In genomic region chr17:48037924-48038323, GRCh38 we compare ENCODE assay signal across 7 cellular contexts. TPM values are rescaled to one million over a fixed set of nuclear protein-coding genes. Genes with fewer than 3 reads are reported as not detected.
DNase-seq lines count a peak whose midpoint lies in the region; ATAC-seq lines count a peak whose summit lies in the region.

No MANE protein-coding gene starts in this region.

- H3K4me3 ChIP-seq in iPS-15b (ENCODE audit: low read depth, low read length): peak overlapping the region; percentile 45

- DNase-seq in HK-2 (ENCODE audit: unreplicated experiment) (peak; percentile 21), SK-N-DZ (ENCODE audit: low spot score) (no peak), NCI-H187 (lab: John Stamatoyannopoulos, UW) (no peak)
- no peak for DNase-seq in activated T-helper 1 cell treated with anti-CD3 and anti-CD28 coated beads, Interleukin-12 subunit alpha, Interleukin-12 subunit beta, Interleukin-2, Interleukin-4 antibody, amounts not matched to agents 30 ng/mL and 10 ng/mL and 1 ng/mL, durations not matched to agents 14 hours and 24 hours and 36 hours (ENCODE audit: low spot score)
- no peak for DNase-seq in stimulated activated naive CD8-positive, alpha-beta T cell treated with anti-CD3 and anti-CD28 coated beads, Interleukin-15, amount 100 ng/mL, for 72 hours

- H3K4me3 Mint-ChIP-seq in activated T-helper 1 cell treated with anti-CD3 and anti-CD28 coated beads, Interleukin-12 subunit alpha, Interleukin-12 subunit beta, Interleukin-2, Interleukin-4 antibody, amounts not matched to agents 30 ng/mL and 10 ng/mL and 1 ng/mL, durations not matched to agents 14 hours and 24 hours and 36 hours: peak overlapping the region; percentile 84
- H3K4me3 Mint-ChIP-seq in stimulated activated naive CD8-positive, alpha-beta T cell treated with anti-CD3 and anti-CD28 coated beads, Interleukin-15, amount 100 ng/mL, for 72 hours: peak overlapping the region; percentile 91 to 96

- no peak for ATAC-seq in stimulated activated naive CD8-positive, alpha-beta T cell treated with anti-CD3 and anti-CD28 coated beads, Interleukin-15, amount 100 ng/mL, for 72 hours
- no peak for ATAC-seq in HG03196 (IDR thresholded peaks at IDR 0.05; ENCODE audit: unreplicated experiment)

- intact Hi-C loops in activated T-helper 1 cell treated with anti-CD3 and anti-CD28 coated beads, Interleukin-12 subunit alpha, Interleukin-12 subunit beta, Interleukin-2, Interleukin-4 antibody, amounts not matched to agents 30 ng/mL and 10 ng/mL and 1 ng/mL, durations not matched to agents 14 hours and 24 hours and 36 hours (cut with micrococcal nuclease): loop anchor here (1.0 kb wide), 3 partner anchors 10 to 36 kb away; partner anchors contain the start of gene NFE2L1

- no peaks in the 10 kb centered on the region for H3K36me3 ChIP-seq in iPS-15b (ENCODE audit: control insufficient read depth, insufficient read depth, low read length)

- peaks cover 3% of the 10 kb centered on the region for H3K4me1 ChIP-seq in iPS-15b (ENCODE audit: control insufficient read depth, insufficient read depth, low read length)

- H3K4me1 Mint-ChIP-seq in activated T-helper 1 cell treated with anti-CD3 and anti-CD28 coated beads, Interleukin-12 subunit alpha, Interleukin-12 subunit beta, Interleukin-2, Interleukin-4 antibody, amounts not matched to agents 30 ng/mL and 10 ng/mL and 1 ng/mL, durations not matched to agents 14 hours and 24 hours and 36 hours (ENCODE audit: low read depth): peaks cover 14% of the 10 kb centered on the region
- peaks cover 27% of the 10 kb centered on the region for H3K4me1 Mint-ChIP-seq in stimulated activated naive CD8-positive, alpha-beta T cell treated with anti-CD3 and anti-CD28 coated beads, Interleukin-15, amount 100 ng/mL, for 72 hours

- no peak overlapping the region for H3K9ac ChIP-seq in iPS-15b (ENCODE audit: low read depth, low read length)

- peak overlapping the region; percentile 78 for H3K27ac Mint-ChIP-seq in activated T-helper 1 cell treated with anti-CD3 and anti-CD28 coated beads, Interleukin-12 subunit alpha, Interleukin-12 subunit beta, Interleukin-2, Interleukin-4 antibody, amounts not matched to agents 30 ng/mL and 10 ng/mL and 1 ng/mL, durations not matched to agents 14 hours and 24 hours and 36 hours
- peak overlapping the region; percentile 93 to 97 for H3K27ac Mint-ChIP-seq in stimulated activated naive CD8-positive, alpha-beta T cell treated with anti-CD3 and anti-CD28 coated beads, Interleukin-15, amount 100 ng/mL, for 72 hours

- H3K27me3 ChIP-seq in iPS-15b (ENCODE audit: control insufficient read depth, insufficient read depth, low read length): peaks cover 29% of the 10 kb centered on the region

- H3K9me3 Mint-ChIP-seq in activated T-helper 1 cell treated with anti-CD3 and anti-CD28 coated beads, Interleukin-12 subunit alpha, Interleukin-12 subunit beta, Interleukin-2, Interleukin-4 antibody, amounts not matched to agents 30 ng/mL and 10 ng/mL and 1 ng/mL, durations not matched to agents 14 hours and 24 hours and 36 hours: no peaks in the 10 kb centered on the region
- no peaks in the 10 kb centered on the region for H3K9me3 Mint-ChIP-seq in stimulated activated naive CD8-positive, alpha-beta T cell treated with anti-CD3 and anti-CD28 coated beads, Interleukin-15, amount 100 ng/mL, for 72 hours

- H3K9me3 ChIP-seq in iPS-15b (ENCODE audit: control insufficient read depth, insufficient read depth, low read length): no peaks in the 10 kb centered on the region

- peaks cover 3% of the 10 kb centered on the region for H3K36me3 Mint-ChIP-seq in activated T-helper 1 cell treated with anti-CD3 and anti-CD28 coated beads, Interleukin-12 subunit alpha, Interleukin-12 subunit beta, Interleukin-2, Interleukin-4 antibody, amounts not matched to agents 30 ng/mL and 10 ng/mL and 1 ng/mL, durations not matched to agents 14 hours and 24 hours and 36 hours (ENCODE audit: low read depth)

- H3K27me3 Mint-ChIP-seq in activated T-helper 1 cell treated with anti-CD3 and anti-CD28 coated beads, Interleukin-12 subunit alpha, Interleukin-12 subunit beta, Interleukin-2, Interleukin-4 antibody, amounts not matched to agents 30 ng/mL and 10 ng/mL and 1 ng/mL, durations not matched to agents 14 hours and 24 hours and 36 hours (ENCODE audit: insufficient read depth): peaks cover 30% of the 10 kb centered on the region
- peaks cover 49% of the 10 kb centered on the region for H3K27me3 Mint-ChIP-seq in stimulated activated naive CD8-positive, alpha-beta T cell treated with anti-CD3 and anti-CD28 coated beads, Interleukin-15, amount 100 ng/mL, for 72 hours

RNA-seq across cellular contexts. Expression of gene COPZ2, which starts 0.3 kb away (rescaled TPM):
- total RNA-seq in activated T-helper 1 cell treated with anti-CD3 and anti-CD28 coated beads, Interleukin-12 subunit alpha, Interleukin-12 subunit beta, Interleukin-2, Interleukin-4 antibody, amounts not matched to agents 30 ng/mL and 10 ng/mL and 1 ng/mL, durations not matched to agents 14 hours and 24 hours and 36 hours: 3.4 and 5.8 TPM in 2 replicates
- 1.1 and 1.6 TPM in 2 replicates for polyA plus RNA-seq in SK-N-DZ (2014; cell fraction: cytosol; rRNA removed)
- polyA plus RNA-seq in SK-N-DZ (2014; cell fraction: nucleus; rRNA removed): 0.51 and 0.80 TPM in 2 replicates

RNA-seq across cellular contexts. Expression of gene NFE2L1, which starts 10.2 kb away (rescaled TPM):
- total RNA-seq in activated T-helper 1 cell treated with anti-CD3 and anti-CD28 coated beads, Interleukin-12 subunit alpha, Interleukin-12 subunit beta, Interleukin-2, Interleukin-4 antibody, amounts not matched to agents 30 ng/mL and 10 ng/mL and 1 ng/mL, durations not matched to agents 14 hours and 24 hours and 36 hours: 86.6 and 92.0 TPM in 2 replicates
- polyA plus RNA-seq in SK-N-DZ (2014; cell fraction: cytosol; rRNA removed): 48.3 and 57.6 TPM in 2 replicates
- polyA plus RNA-seq in SK-N-DZ (2014; cell fraction: nucleus; rRNA removed): 28.1 and 31.2 TPM in 2 replicates
